ENCODE assay signal across 16 cellular contexts in genomic region chr3:9214599-9214998, GRCh38. TPM values are rescaled to one million over a fixed set of nuclear protein-coding genes. Genes with fewer than 3 reads are reported as not detected.
DNase-seq lines count a peak whose midpoint lies in the region; ATAC-seq and TF ChIP-seq lines count a peak whose summit lies in the region.
"Had no signal": no experiment of that assay in that cellular context is flagged by ENCODE, and none has a peak within 500 bp of the region (broad histone marks: within the 10 kb centered on the region; RNA-seq: fewer than 3 reads in every experiment).

No MANE protein-coding gene starts in this region.

- no peaks in the 10 kb centered on the region for H3K4me1 ChIP-seq in fibroblast of lung (ENCODE audit: control insufficient read depth, extremely low read depth, insufficient read depth, low read length)

- H3K4me2 ChIP-seq in fibroblast of lung (ENCODE audit: extremely low read depth, insufficient read depth, low read length): no peak overlapping the region

- no peaks in the 10 kb centered on the region for H3K79me2 ChIP-seq in fibroblast of lung (ENCODE audit: control insufficient read depth, insufficient read depth, low read length)

- no peaks in the 10 kb centered on the region for H3K27me3 Mint-ChIP-seq in CD14-positive monocyte (ENCODE audit: low read depth in 3 of 3)
- H3K27me3 Mint-ChIP-seq: activated B cell treated with CpG ODN at 0.5 μM for 24 hours; activated T-cell treated with anti-CD3 and anti-CD28 coated beads, Interleukin-2, amount 50 U/mL, for 24 hours; naive B cell had no signal

- H3K27me3 ChIP-seq in fibroblast of lung (ENCODE audit: control insufficient read depth, insufficient read depth, low read length): no peaks in the 10 kb centered on the region

- no peaks in the 10 kb centered on the region for H3K36me3 Mint-ChIP-seq in CD14-positive monocyte
- H3K36me3 Mint-ChIP-seq: naive B cell had no signal

- no peak overlapping the region for H3K4me3 ChIP-seq in fibroblast of lung (replicated peaks in 1 of 4; ENCODE audit: control extremely low read depth in 1 of 4, insufficient read depth in 1 of 4, low read depth in 3 of 4, low read length in 4 of 4)
- H3K4me3 ChIP-seq: thoracic aorta had no signal

- H3K36me3 ChIP-seq in fibroblast of lung (ENCODE audit: control insufficient read depth, insufficient read depth, low read length): no peaks in the 10 kb centered on the region
- H3K36me3 ChIP-seq: thoracic aorta had no signal

- no peaks in the 10 kb centered on the region for H3K9me3 ChIP-seq in fibroblast of lung (ENCODE audit: control insufficient read depth, insufficient read depth, low read depth, low read length)
- H3K9me3 ChIP-seq: thoracic aorta had no signal

- H3K9me3 Mint-ChIP-seq in CD14-positive monocyte: peaks cover 0 to 2% (median 0%) of the 10 kb centered on the region in 7 donors
- H3K9me3 Mint-ChIP-seq: activated B cell treated with CpG ODN at 0.5 μM for 24 hours; activated T-cell treated with anti-CD3 and anti-CD28 coated beads, Interleukin-2, amount 50 U/mL, for 24 hours; naive B cell had no signal

- no peaks in the 10 kb centered on the region for H4K20me1 ChIP-seq in fibroblast of lung (ENCODE audit: control insufficient read depth, extremely low read depth, insufficient read depth, low read length)

- H3K27ac Mint-ChIP-seq in CD14-positive monocyte: no peak overlapping the region
- H3K27ac Mint-ChIP-seq: activated B cell treated with CpG ODN at 0.5 μM for 24 hours; activated T-cell treated with anti-CD3 and anti-CD28 coated beads, Interleukin-2, amount 50 U/mL, for 24 hours had no signal

- intact Hi-C loops in CD14-positive monocyte (cut with micrococcal nuclease): no loop called here

- no peak overlapping the region for H2AFZ ChIP-seq in fibroblast of lung (ENCODE audit: low read length)

- H3K9ac ChIP-seq in fibroblast of lung (ENCODE audit: insufficient read depth, low read length): no peak overlapping the region

- no peak overlapping the region for H3K4me3 Mint-ChIP-seq in CD14-positive monocyte
- H3K4me3 Mint-ChIP-seq: activated B cell treated with CpG ODN at 0.5 μM for 24 hours; activated T-cell treated with anti-CD3 and anti-CD28 coated beads, Interleukin-2, amount 50 U/mL, for 24 hours; naive B cell had no signal

- H3K4me1 Mint-ChIP-seq in CD14-positive monocyte: no peaks in the 10 kb centered on the region
- H3K4me1 Mint-ChIP-seq: activated B cell treated with CpG ODN at 0.5 μM for 24 hours, naive B cell had no signal

- H3K27ac ChIP-seq in fibroblast of lung (ENCODE audit: insufficient read depth, low read length): no peak overlapping the region
- H3K27ac ChIP-seq: thoracic aorta had no signal

- DNase-seq in GM04503 (ENCODE audit: low read depth): peak; percentile 41
- peak; percentile 8 for DNase-seq in NCI-H69 (lab: John Stamatoyannopoulos, UW)
- peak; percentile 46 to 87 for DNase-seq in fibroblast of lung (ENCODE audit: low read depth in 2 of 2)
- no peak for DNase-seq in omental fat pad (ENCODE audit: low spot score)
- no peak for DNase-seq in cortex of kidney (lab: John Stamatoyannopoulos, UW)
- no peak for DNase-seq in CD14-positive monocyte (ENCODE audit: low spot score)
- DNase-seq: activated B cell treated with CpG ODN at 0.5 μM for 24 hours; activated T-cell treated with anti-CD3 and anti-CD28 coated beads, Interleukin-2, amount 50 U/mL, for 24 hours; aorta; Calu3; GOT3; naive B cell had no signal

- TF ChIP-seq CTCF in fibroblast of lung (conservative IDR thresholded peaks at IDR 0.05 in 1 of 2, IDR thresholded peaks at IDR 0.05 in 1 of 2; ENCODE audit: low read depth in 1 of 2, low read length in 2 of 2) (no peak), omental fat pad (IDR thresholded peaks at IDR 0.05) (no peak), CD14-positive monocyte (IDR thresholded peaks at IDR 0.05) (no peak)

- ATAC-seq in omental fat pad (ENCODE audit: low FRiP score): peak; percentile 73
- no peak for ATAC-seq in GM18520 (IDR thresholded peaks at IDR 0.05; ENCODE audit: unreplicated experiment)
- ATAC-seq in HG03520 (IDR thresholded peaks at IDR 0.05; ENCODE audit: unreplicated experiment): no peak

RNA-seq across cellular contexts. Expression of gene SRGAP3, which starts 34.8 kb away (rescaled TPM):
- 10.0 and 12.4 TPM in 2 replicates for total RNA-seq in fibroblast of lung
- 0.92 and 1.4 TPM in 2 replicates for polyA plus RNA-seq in fibroblast of lung
- polyA plus RNA-seq in fibroblast of lung (2012): 0.22 and 0.29 TPM in 2 replicates
- 0.55 and 0.93 TPM in 2 replicates for polyA minus RNA-seq in fibroblast of lung (ENCODE audit: low replicate concordance)
- total RNA-seq in omental fat pad: 1 to 10 TPM; 3.0 to 5.3 (median 3.6) TPM
- under 1 TPM; 0.27 to 0.87 TPM for polyA plus RNA-seq in CD14-positive monocyte
- total RNA-seq: endothelial cell of umbilical vein had no signal

Comparison
In these comparisons a context has a peak if more than half of its experiments do, and no peak if none do; other contexts are left out.
1. DNase-seq: peak in GM04503 (single experiment), NCI-H69 (single experiment) and fibroblast of lung (2 of 2); none in omental fat pad (single experiment), cortex of kidney (single experiment) and CD14-positive monocyte (single experiment).